23 cellular contexts compared by ENCODE assay signal in the genomic region with DNA sequence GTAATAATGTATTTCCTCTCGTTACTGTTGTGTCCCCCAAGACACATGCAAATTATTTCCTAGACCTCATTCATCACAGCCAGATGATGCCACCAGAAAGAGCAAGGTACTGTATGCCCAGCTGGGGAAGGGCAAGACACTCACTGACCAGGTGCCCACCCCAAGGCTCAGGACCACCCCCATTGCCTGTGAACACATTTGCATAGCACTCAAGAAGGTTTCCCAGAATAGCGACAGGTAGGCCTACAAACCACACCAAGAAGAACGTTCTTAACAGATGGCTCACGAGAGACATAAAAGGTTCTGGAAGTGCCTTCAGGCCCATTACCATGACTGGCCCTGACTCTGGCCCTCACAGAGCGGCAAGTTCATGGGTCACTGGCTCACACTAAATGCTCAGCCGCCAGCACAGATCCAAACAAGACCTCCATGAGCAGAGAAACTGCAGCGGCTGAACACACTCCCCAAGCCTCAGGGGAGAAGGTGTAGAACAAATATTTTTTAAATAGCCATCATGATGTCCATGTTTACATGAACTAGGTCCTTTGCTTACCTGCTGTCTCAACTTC.
"Had no signal": no experiment of that assay in that cellular context is flagged by ENCODE, and none has a peak within 500 bp of the region (broad histone marks: within the 10 kb centered on the region; RNA-seq: fewer than 3 reads in every experiment).

No MANE protein-coding gene starts in this region.

- H3K27me3 ChIP-seq: body of pancreas, cardiac muscle cell, heart left ventricle, uterus had no signal

- ATAC-seq: activated CD8-positive, alpha-beta memory T cell treated with anti-CD3 and anti-CD28 coated beads, Interleukin-2, amount 10 ng/mL, durations not matched to agents 7 days and 5 days; activated CD8-positive, alpha-beta T cell treated with anti-CD3 and anti-CD28 coated beads, Interleukin-2, amount 10 ng/mL, durations not matched to agents 7 days and 5 days; body of pancreas; effector memory CD8-positive, alpha-beta T cell; heart left ventricle; lower lobe of right lung; mucosa of descending colon; natural killer cell treated with Interleukin-12 subunit alpha and Interleukin-12 subunit beta and Interleukin-15 and Interleukin-18, amount 100 ng/mL, for 72 hours; right cardiac atrium had no signal

- H3K27ac ChIP-seq: body of pancreas, coronary artery, heart left ventricle, lower lobe of right lung, thoracic aorta, uterus had no signal

- H3K36me3 ChIP-seq: uterus had no signal

- H3K4me1 ChIP-seq: body of pancreas, lower lobe of right lung, uterus had no signal

- H3K9me3 ChIP-seq: body of pancreas, heart left ventricle, lower lobe of right lung, mucosa of descending colon, thoracic aorta, uterus had no signal

- H3K4me3 ChIP-seq: body of pancreas, cardiac muscle cell, coronary artery, heart left ventricle, lower lobe of right lung, mucosa of descending colon, thoracic aorta, uterus had no signal

- DNase-seq: activated CD4-positive, alpha-beta T cell treated with anti-CD3 and anti-CD28 coated beads for 1 hour; activated CD4-positive, alpha-beta T cell treated with anti-CD3 and anti-CD28 coated beads, Interleukin-2, amount 50 U/mL, for 1 hour; activated CD8-positive, alpha-beta memory T cell treated with anti-CD3 and anti-CD28 coated beads, Interleukin-2, amount 10 ng/mL, durations not matched to agents 7 days and 5 days; activated CD8-positive, alpha-beta T cell treated with anti-CD3 and anti-CD28 coated beads, Interleukin-2, amount 10 ng/mL, durations not matched to agents 7 days and 5 days; activated T-cell treated with anti-CD3 and anti-CD28 coated beads, Interleukin-2, amount 50 U/mL, for 48 hours; anterior cingulate cortex; body of pancreas; cerebellar nuclear complex; effector memory CD8-positive, alpha-beta T cell; heart left ventricle; hypothalamus; mesendoderm; mucosa of descending colon; stimulated activated CD4-positive, alpha-beta T cell treated with anti-CD3 and anti-CD28 coated beads, Interleukin-2, amount 100 ng/mL, for 48 hours; stimulated activated naive CD4-positive, alpha-beta T cell treated with Interleukin-2 at 50 U/mL for 16 hours; SW 1271; uterus had no signal
